ENCODE assay signal across 24 cellular contexts in the genomic region with DNA sequence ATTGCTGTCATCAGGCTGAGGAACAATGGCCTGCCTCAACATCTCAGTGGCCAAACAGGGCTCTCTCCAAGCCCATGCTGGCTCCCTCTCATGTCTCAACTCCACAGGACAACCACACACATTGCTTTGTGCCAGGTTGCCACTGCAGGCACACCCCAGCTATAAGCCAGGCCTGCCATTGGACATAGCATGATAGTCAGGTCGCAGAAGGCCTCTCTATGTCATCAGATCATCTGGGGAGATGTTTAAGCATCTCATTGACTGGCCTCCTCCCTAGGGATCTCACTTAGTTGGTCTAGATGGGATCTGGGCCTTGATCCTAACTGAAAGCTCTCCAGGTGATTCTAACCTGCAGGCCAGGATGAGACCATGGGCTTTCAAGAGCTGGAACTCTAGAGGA.
"Had no signal": no experiment of that assay in that cellular context is flagged by ENCODE, and none has a peak within 500 bp of the region (broad histone marks: within the 10 kb centered on the region; RNA-seq: fewer than 3 reads in every experiment).

No MANE protein-coding gene starts in this region.

- H3K27ac Mint-ChIP-seq: naive thymus-derived CD8-positive, alpha-beta T cell; nephron; progenitor cell of endocrine pancreas; stimulated activated effector memory CD8-positive, alpha-beta T cell treated with anti-CD3 and anti-CD28 coated beads, Interleukin-12 subunit alpha, Interleukin-12 subunit beta, amount 100 ng/mL, for 72 hours; stimulated activated naive CD8-positive, alpha-beta T cell treated with anti-CD3 and anti-CD28 coated beads, Interleukin-15, Interleukin-2, amounts not matched to agents 100 ng/mL and 50 ng/mL, for 24 hours had no signal

- DNase-seq: hippocampal formation; kidney; left colon; left lung; lower lobe of right lung; mammary epithelial cell; mesenchymal stem cell; naive thymus-derived CD8-positive, alpha-beta T cell; nucleus accumbens; right cardiac atrium; stimulated activated CD4-positive, alpha-beta T cell treated with anti-CD3 and anti-CD28 coated beads, Interleukin-4, amount 100 ng/mL, for 24 hours; stimulated activated naive CD4-positive, alpha-beta T cell; tibial artery; trophoblast cell; uterus had no signal

- H3K36me3 Mint-ChIP-seq: naive thymus-derived CD8-positive, alpha-beta T cell; stimulated activated effector memory CD8-positive, alpha-beta T cell treated with anti-CD3 and anti-CD28 coated beads, Interleukin-12 subunit alpha, Interleukin-12 subunit beta, amount 100 ng/mL, for 72 hours had no signal

- FAIRE-seq: kidney had no signal

- H3K4me3 Mint-ChIP-seq: naive thymus-derived CD8-positive, alpha-beta T cell; nephron; neural crest cell; stimulated activated effector memory CD8-positive, alpha-beta T cell treated with anti-CD3 and anti-CD28 coated beads, Interleukin-12 subunit alpha, Interleukin-12 subunit beta, amount 100 ng/mL, for 72 hours; stimulated activated naive CD8-positive, alpha-beta T cell treated with anti-CD3 and anti-CD28 coated beads, Interleukin-15, Interleukin-2, amounts not matched to agents 100 ng/mL and 50 ng/mL, for 24 hours had no signal

- H3K4me3 ChIP-seq: left lung, lower lobe of right lung, skin epidermis, suprapubic skin, thoracic aorta, tibial artery, uterus had no signal

- H3K27me3 Mint-ChIP-seq: stimulated activated naive CD8-positive, alpha-beta T cell treated with anti-CD3 and anti-CD28 coated beads, Interleukin-15, Interleukin-2, amounts not matched to agents 100 ng/mL and 50 ng/mL, for 24 hours had no signal

- H3K9me3 ChIP-seq: left lung, lower lobe of right lung, suprapubic skin, thoracic aorta, tibial artery, uterus had no signal

- H3K36me3 ChIP-seq: left lung, lower lobe of right lung, suprapubic skin, thoracic aorta, tibial artery, uterus had no signal

- H3K9me3 Mint-ChIP-seq: naive thymus-derived CD8-positive, alpha-beta T cell; nephron; neural crest cell; stimulated activated effector memory CD8-positive, alpha-beta T cell treated with anti-CD3 and anti-CD28 coated beads, Interleukin-12 subunit alpha, Interleukin-12 subunit beta, amount 100 ng/mL, for 72 hours; stimulated activated naive CD8-positive, alpha-beta T cell treated with anti-CD3 and anti-CD28 coated beads, Interleukin-15, Interleukin-2, amounts not matched to agents 100 ng/mL and 50 ng/mL, for 24 hours had no signal

- H3K4me1 Mint-ChIP-seq: naive thymus-derived CD8-positive, alpha-beta T cell; nephron; neural crest cell; stimulated activated effector memory CD8-positive, alpha-beta T cell treated with anti-CD3 and anti-CD28 coated beads, Interleukin-12 subunit alpha, Interleukin-12 subunit beta, amount 100 ng/mL, for 72 hours had no signal

- H3K27ac ChIP-seq: left lung, lower lobe of right lung, skin epidermis, suprapubic skin, thoracic aorta, tibial artery, uterus had no signal

- H3K4me1 ChIP-seq: left lung, lower lobe of right lung, suprapubic skin, tibial artery, uterus had no signal

- ATAC-seq: left colon; left lung; lower lobe of right lung; naive thymus-derived CD8-positive, alpha-beta T cell; right cardiac atrium; sciatic nerve; stimulated activated effector memory CD8-positive, alpha-beta T cell treated with anti-CD3 and anti-CD28 coated beads, Interleukin-12 subunit alpha, Interleukin-12 subunit beta, amount 100 ng/mL, for 72 hours had no signal

- H3K27me3 ChIP-seq: left lung, suprapubic skin, tibial artery, uterus had no signal
